1 cellular context compared by ENCODE assay signal in the genomic region with DNA sequence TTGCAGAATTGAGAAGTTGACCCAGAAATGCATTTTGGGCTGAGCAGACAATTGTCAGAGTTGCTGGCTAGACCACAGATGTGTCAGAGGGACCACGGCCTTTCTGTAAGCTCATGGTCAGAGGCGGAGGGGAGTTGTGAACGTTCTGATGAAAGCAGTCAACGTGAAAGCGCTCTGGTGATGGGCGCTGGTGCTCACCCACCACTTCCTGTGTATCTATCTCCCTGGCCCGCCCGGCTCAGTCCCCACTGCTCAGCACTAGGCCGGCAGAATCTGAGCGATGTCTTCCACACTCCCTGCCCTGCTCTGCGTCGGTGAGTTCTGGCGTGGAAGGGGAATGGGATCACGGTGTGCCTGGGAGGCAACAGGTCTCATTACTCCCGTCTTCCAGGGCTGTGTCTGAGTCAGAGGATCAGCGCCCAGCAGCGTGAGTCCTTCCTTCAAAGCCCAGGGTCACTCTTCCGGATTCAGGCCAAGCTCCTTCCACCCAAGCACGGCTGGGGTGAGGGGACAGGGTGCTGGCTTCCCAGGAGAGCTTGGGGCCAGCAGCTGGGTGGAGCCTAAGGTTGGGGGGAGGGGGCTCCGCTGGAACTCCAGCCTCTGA.
TF ChIP-seq lines count a peak whose summit lies in the region.

Gene NCR1, plus strand, starts transcription at position 241 of the 604 bp plus-strand sequence. Its CDS starts 40 bp downstream, at position 281.

TF ChIP-seq in WTC11, 78 proteins besides CTCF, POLR2A, EP300 and RAD21 (continued from another document):
- TF ChIP-seq, protein P1, sequence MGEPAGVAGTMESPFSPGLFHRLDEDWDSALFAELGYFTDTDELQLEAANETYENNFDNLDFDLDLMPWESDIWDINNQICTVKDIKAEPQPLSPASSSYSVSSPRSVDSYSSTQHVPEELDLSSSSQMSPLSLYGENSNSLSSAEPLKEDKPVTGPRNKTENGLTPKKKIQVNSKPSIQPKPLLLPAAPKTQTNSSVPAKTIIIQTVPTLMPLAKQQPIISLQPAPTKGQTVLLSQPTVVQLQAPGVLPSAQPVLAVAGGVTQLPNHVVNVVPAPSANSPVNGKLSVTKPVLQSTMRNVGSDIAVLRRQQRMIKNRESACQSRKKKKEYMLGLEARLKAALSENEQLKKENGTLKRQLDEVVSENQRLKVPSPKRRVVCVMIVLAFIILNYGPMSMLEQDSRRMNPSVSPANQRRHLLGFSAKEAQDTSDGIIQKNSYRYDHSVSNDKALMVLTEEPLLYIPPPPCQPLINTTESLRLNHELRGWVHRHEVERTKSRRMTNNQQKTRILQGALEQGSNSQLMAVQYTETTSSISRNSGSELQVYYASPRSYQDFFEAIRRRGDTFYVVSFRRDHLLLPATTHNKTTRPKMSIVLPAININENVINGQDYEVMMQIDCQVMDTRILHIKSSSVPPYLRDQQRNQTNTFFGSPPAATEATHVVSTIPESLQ (CRISPR knock-in tag; IDR thresholded peaks at IDR 0.05), result no peak
- TF ChIP-seq, protein P2, sequence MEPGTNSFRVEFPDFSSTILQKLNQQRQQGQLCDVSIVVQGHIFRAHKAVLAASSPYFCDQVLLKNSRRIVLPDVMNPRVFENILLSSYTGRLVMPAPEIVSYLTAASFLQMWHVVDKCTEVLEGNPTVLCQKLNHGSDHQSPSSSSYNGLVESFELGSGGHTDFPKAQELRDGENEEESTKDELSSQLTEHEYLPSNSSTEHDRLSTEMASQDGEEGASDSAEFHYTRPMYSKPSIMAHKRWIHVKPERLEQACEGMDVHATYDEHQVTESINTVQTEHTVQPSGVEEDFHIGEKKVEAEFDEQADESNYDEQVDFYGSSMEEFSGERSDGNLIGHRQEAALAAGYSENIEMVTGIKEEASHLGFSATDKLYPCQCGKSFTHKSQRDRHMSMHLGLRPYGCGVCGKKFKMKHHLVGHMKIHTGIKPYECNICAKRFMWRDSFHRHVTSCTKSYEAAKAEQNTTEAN (CRISPR knock-in tag; IDR thresholded peaks at IDR 0.05), result no peak
- TF ChIP-seq NR2C2 (CRISPR knock-in tag; IDR thresholded peaks at IDR 0.05), result no peak
